16 cellular contexts compared by ENCODE assay signal in genomic region chr11:127844843-127845242, GRCh38.
"Had no signal": no experiment of that assay in that cellular context is flagged by ENCODE, and none has a peak within 500 bp of the region (broad histone marks: within the 10 kb centered on the region; RNA-seq: fewer than 3 reads in every experiment).

No MANE protein-coding gene starts in this region.

- H3K27ac ChIP-seq: heart left ventricle, ovary, suprapubic skin, thyroid gland had no signal

- H3K27me3 ChIP-seq: ovary, suprapubic skin, thyroid gland had no signal

- H3K36me3 ChIP-seq: heart left ventricle, ovary, suprapubic skin, thyroid gland had no signal

- H3K9me3 ChIP-seq: heart left ventricle, mucosa of descending colon, ovary, suprapubic skin, thyroid gland had no signal

- DNase-seq: cortex of kidney; dorsolateral prefrontal cortex; effector CD8-positive, alpha-beta T cell; heart left ventricle; hippocampal formation; mucosa of descending colon; naive thymus-derived CD8-positive, alpha-beta T cell; nucleus accumbens; ovary; right cardiac atrium; small intestine; stimulated activated CD4-positive, alpha-beta T cell treated with anti-CD3 and anti-CD28 coated beads, Interleukin-12 subunit alpha, Interleukin-12 subunit beta, amount 100 ng/mL, for 4 hours; stimulated activated naive CD8-positive, alpha-beta T cell treated with anti-CD3 and anti-CD28 coated beads, Interleukin-15, Interleukin-2, amounts not matched to agents 100 U/mL and 50 U/mL, for 24 hours; thyroid gland had no signal

- H3K4me3 ChIP-seq: dorsolateral prefrontal cortex, heart left ventricle, mucosa of descending colon, ovary, suprapubic skin, thyroid gland had no signal

- ATAC-seq: heart left ventricle; left lobe of liver; mucosa of descending colon; naive thymus-derived CD8-positive, alpha-beta T cell; right cardiac atrium; stimulated activated naive CD8-positive, alpha-beta T cell treated with anti-CD3 and anti-CD28 coated beads, Interleukin-15, Interleukin-2, amounts not matched to agents 100 U/mL and 50 U/mL, for 24 hours had no signal

- H3K4me1 ChIP-seq: heart left ventricle, suprapubic skin, thyroid gland had no signal
